In the genomic region with DNA sequence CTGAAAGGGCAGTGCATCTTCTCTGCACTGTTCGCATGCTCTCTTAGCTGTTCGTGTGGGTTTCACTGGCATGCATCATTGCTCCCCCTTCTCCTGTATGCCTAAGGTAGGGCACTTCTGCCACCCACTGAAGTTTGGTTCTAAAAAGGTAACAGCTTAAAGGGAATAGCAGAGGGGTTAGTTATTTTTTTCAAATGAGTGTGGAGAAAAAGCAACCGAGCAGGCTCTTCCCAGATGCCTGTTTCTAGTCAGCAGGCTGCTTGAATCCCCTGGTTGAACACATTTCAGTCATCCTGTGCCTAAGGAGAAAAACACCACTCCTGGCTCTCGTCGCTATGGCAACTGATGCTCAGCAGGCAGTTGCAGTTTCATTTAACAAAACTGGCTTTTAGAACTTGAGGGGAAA, we compare ENCODE assay signal across 9 cellular contexts.
DNase-seq lines count a peak whose midpoint lies in the region; ATAC-seq and TF ChIP-seq lines count a peak whose summit lies in the region.
"Had no signal": no experiment of that assay in that cellular context is flagged by ENCODE, and none has a peak within 500 bp of the region (broad histone marks: within the 10 kb centered on the region; RNA-seq: fewer than 3 reads in every experiment).

No MANE protein-coding gene starts in this region.

- H3K9me3 Mint-ChIP-seq in memory B cell = peaks cover 5% of the 10 kb centered on the region
- peaks cover 8% of the 10 kb centered on the region for H3K9me3 Mint-ChIP-seq in CD8-positive, alpha-beta T cell

- H3K36me3 Mint-ChIP-seq in memory B cell = peaks cover 21% of the 10 kb centered on the region
- peaks cover 17% of the 10 kb centered on the region for H3K36me3 Mint-ChIP-seq in CD8-positive, alpha-beta T cell

- H3K27ac Mint-ChIP-seq in memory B cell = peak overlapping the region; percentile 6
- no peak overlapping the region for H3K27ac Mint-ChIP-seq in CD8-positive, alpha-beta T cell

- H3K4me1 Mint-ChIP-seq in memory B cell = peaks cover 9% of the 10 kb centered on the region
- no peaks in the 10 kb centered on the region for H3K4me1 Mint-ChIP-seq in CD8-positive, alpha-beta T cell (ENCODE audit: low read depth)

- peak; percentile 28 for DNase-seq in DMS53 (lab: John Stamatoyannopoulos, UW)
- no peak for DNase-seq in DMS53 treated with DMSO at 0.1 percent for 48 hours (lab: John Stamatoyannopoulos, UW; ENCODE audit: unreplicated experiment)
- no peak for DNase-seq in memory B cell (ENCODE audit: low spot score in 2 of 2)
- DNase-seq in iPS-NIHi7 (ENCODE audit: extremely low spot score) = no peak
- no peak for DNase-seq in cortex of kidney (lab: John Stamatoyannopoulos, UW)
- DNase-seq in CD8-positive, alpha-beta T cell = no peak
- DNase-seq: 8988T had no signal

- no peaks in the 10 kb centered on the region for H3K27me3 ChIP-seq in CD8-positive, alpha-beta T cell (ENCODE audit: insufficient read depth, low read length)

- H3K4me3 ChIP-seq in CD8-positive, alpha-beta T cell (ENCODE audit: low read depth, low read length) = no peak overlapping the region

- CTCF ChIA-PET in CD8-positive, alpha-beta T cell (lab: Charles Lee) = interaction anchor here (1.5 kb wide), 1 partner anchor 10 kb away, joined by 5 read pairs; no protein-coding TSS in a partner anchor

- no peaks in the 10 kb centered on the region for H3K4me1 ChIP-seq in CD8-positive, alpha-beta T cell (ENCODE audit: insufficient read depth, low read length)

- TF ChIP-seq CTCF in CD8-positive, alpha-beta T cell (IDR thresholded peaks at IDR 0.05) = no peak

- ATAC-seq in GM21367 (IDR thresholded peaks at IDR 0.05; ENCODE audit: unreplicated experiment) (peak; percentile 63), HG03378 (IDR thresholded peaks at IDR 0.05; ENCODE audit: unreplicated experiment) (peak; percentile 47), memory B cell (ENCODE audit: low read depth) (peak; percentile 69)
- ATAC-seq in CD8-positive, alpha-beta T cell = no peak

- no peaks in the 10 kb centered on the region for H3K27me3 Mint-ChIP-seq in memory B cell
- H3K27me3 Mint-ChIP-seq in CD8-positive, alpha-beta T cell (ENCODE audit: low read depth) = no peaks in the 10 kb centered on the region

- H3K27ac ChIP-seq in CD8-positive, alpha-beta T cell (ENCODE audit: low read depth, low read length) = no peak overlapping the region

- intact Hi-C loops in CD8-positive, alpha-beta T cell (cut with DNase I, micrococcal nuclease) = no loop called here

- no peaks in the 10 kb centered on the region for H3K36me3 ChIP-seq in CD8-positive, alpha-beta T cell (ENCODE audit: insufficient read depth, low read length)

- no peak overlapping the region for H3K4me3 Mint-ChIP-seq in memory B cell
- H3K4me3 Mint-ChIP-seq in CD8-positive, alpha-beta T cell = no peak overlapping the region

- POLR2A ChIA-PET in CD8-positive, alpha-beta T cell (lab: Charles Lee) = no interaction called here

- H3K9me3 ChIP-seq in CD8-positive, alpha-beta T cell (ENCODE audit: low read length) = no peaks in the 10 kb centered on the region
